Comparison of ENCODE assay signal across 9 cellular contexts in the genomic region with DNA sequence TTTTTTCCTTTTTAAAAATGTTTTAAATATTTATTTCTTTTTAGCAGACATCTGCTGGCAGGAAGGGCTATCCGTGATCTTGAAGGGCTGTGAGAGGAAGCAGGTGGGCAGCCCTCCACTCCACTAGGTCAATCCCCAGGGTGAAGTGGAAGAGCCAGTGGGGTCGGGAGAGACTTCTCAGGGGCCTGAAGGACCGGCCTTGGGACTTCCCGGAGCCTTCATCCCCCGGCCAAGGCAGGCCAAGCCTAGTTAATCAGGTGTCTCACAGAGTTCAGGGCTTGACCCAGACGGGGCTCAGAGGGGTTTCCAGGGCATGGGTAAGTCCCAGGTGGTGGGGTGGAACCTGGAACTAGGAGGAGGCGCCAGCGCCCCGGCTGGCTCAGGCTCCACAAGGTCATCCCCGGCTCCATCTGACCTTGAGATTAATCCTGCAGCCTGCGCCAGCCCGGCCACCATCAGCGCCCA. TPM values are rescaled to one million over a fixed set of nuclear protein-coding genes. Genes with fewer than 3 reads are reported as not detected.
A peak's percentile ranks its signal among the peaks of the same experiment; 100 is the strongest.
DNase-seq lines count a peak whose midpoint lies in the region; ATAC-seq and TF ChIP-seq lines count a peak whose summit lies in the region.
"Had no signal": no experiment of that assay in that cellular context is flagged by ENCODE, and none has a peak within 500 bp of the region (broad histone marks: within the 10 kb centered on the region; RNA-seq: fewer than 3 reads in every experiment).

No MANE protein-coding gene starts in this region.

- no peaks in the 10 kb centered on the region for H3K27me3 Mint-ChIP-seq in natural killer cell (ENCODE audit: low read depth in 2 of 2)

- peak overlapping the region; percentile 38 for H3K4me3 Mint-ChIP-seq in natural killer cell

- H3K36me3 ChIP-seq in adrenal gland (replicated peaks in 1 of 2), result peaks cover 0 to 26% of the 10 kb centered on the region in 2 donors

- peaks cover 15 to 22% of the 10 kb centered on the region in 2 donors for H3K4me1 ChIP-seq in adrenal gland (replicated peaks in 1 of 2)

- H3K27me3 ChIP-seq in adrenal gland, result no peaks in the 10 kb centered on the region

- H3K9me3 Mint-ChIP-seq in natural killer cell, result no peaks in the 10 kb centered on the region

- intact Hi-C loops in adrenal gland (cut with DNase I) (loop anchor here (2.0 to 10.0 kb wide), 4 partner anchors 80 to 315 kb away; no protein-coding TSS in a partner anchor), natural killer cell (cut with micrococcal nuclease) (loop anchor here (1.0 to 2.0 kb wide), 3 partner anchors 79 to 376 kb away; no protein-coding TSS in a partner anchor)

- peak overlapping the region in 1 of 4 donors; percentile 60 for H3K4me3 ChIP-seq in adrenal gland

- peak overlapping the region in 1 of 2 donors; percentile 71 for H3K27ac Mint-ChIP-seq in natural killer cell

- peak in 1 of 6 experiments; percentile 30 for TF ChIP-seq CTCF in adrenal gland (IDR thresholded peaks at IDR 0.05)
- peak; percentile 30 for TF ChIP-seq CTCF in natural killer cell (IDR thresholded peaks at IDR 0.05)

- peak overlapping the region in 3 of 5 donors; percentile 74 to 85 (median 82) for H3K27ac ChIP-seq in adrenal gland

- peak; percentile 13 for DNase-seq in stimulated activated CD4-positive, alpha-beta T cell treated with anti-CD3 and anti-CD28 coated beads, Interleukin-15, amount 100 ng/mL, for 24 hours
- no peak for DNase-seq in stimulated activated CD4-positive, alpha-beta T cell treated with anti-CD3 and anti-CD28 coated beads, Interleukin-1b, Interleukin-23, amount 100 ng/mL, for 48 hours
- DNase-seq in adrenal gland, result peak; percentile 56 to 75 (median 67)
- no peak for DNase-seq in natural killer cell
- no peak for DNase-seq in COR-L47 (lab: John Stamatoyannopoulos, UW)
- no peak for DNase-seq in AML-193 (lab: John Stamatoyannopoulos, UW)

- TF ChIP-seq POLR2A in adrenal gland (IDR thresholded peaks at IDR 0.05), result no peak

- WGBS in adrenal gland, 4 donors, result 27 to 32% (median 32%) methylated on average over 9 to 13 of the region's 13 CpGs

- H3K4me1 Mint-ChIP-seq in natural killer cell, result peaks cover 0 to 19% of the 10 kb centered on the region in 2 donors

- H3K9me3 ChIP-seq in adrenal gland (replicated peaks in 1 of 3), result no peaks in the 10 kb centered on the region

- ATAC-seq in natural killer cell, result no peak
- no peak for ATAC-seq in GM18909 (IDR thresholded peaks at IDR 0.05; ENCODE audit: poor library complexity, unreplicated experiment)
- ATAC-seq in GM19397 (IDR thresholded peaks at IDR 0.05; ENCODE audit: unreplicated experiment), result no peak

- no peaks in the 10 kb centered on the region for H3K36me3 Mint-ChIP-seq in natural killer cell

RNA-seq across cellular contexts. Expression of gene MDFI, which starts 44.3 kb away (rescaled TPM):
- total RNA-seq in adrenal gland (10 to 100 TPM in 4 of 8 donors, 1 to 10 TPM in 4; 5.1 to 26.6 (median 9.7) TPM), natural killer cell (not detected)
- polyA plus RNA-seq in adrenal gland, result 10 to 100 TPM in 2 of 3 donors, under 1 TPM in 1; 0.44 to 12.8 (median 12.6) TPM
- polyA plus RNA-seq: fibroblast of lung had no signal

RNA-seq across cellular contexts. Expression of gene TFEB, which starts 52.9 kb away (rescaled TPM):
- total RNA-seq in adrenal gland, result 10 to 100 TPM; 13.3 to 27.1 (median 20.2) TPM
- 10 to 100 TPM in 2 of 3 donors, 1 to 10 TPM in 1; 2.1 to 47.2 (median 18.4) TPM for polyA plus RNA-seq in adrenal gland
- 10 to 100 TPM; 56.0 to 66.7 (median 66.2) TPM for total RNA-seq in natural killer cell

Comparison
In these comparisons a context has a peak if more than half of its experiments do, and no peak if none do; other contexts are left out.
1. DNase-seq: peak in stimulated activated CD4-positive, alpha-beta T cell treated with anti-CD3 and anti-CD28 coated beads, Interleukin-15, amount 100 ng/mL, for 24 hours (single experiment) and adrenal gland (7 of 7); none in stimulated activated CD4-positive, alpha-beta T cell treated with anti-CD3 and anti-CD28 coated beads, Interleukin-1b, Interleukin-23, amount 100 ng/mL, for 48 hours (single experiment), natural killer cell (single experiment), COR-L47 (single experiment) and AML-193 (0 of 2).
2. RNA of gene MDFI, which starts 44.3 kb away (total RNA-seq): 5.1 to 26.6 TPM in adrenal gland; not detected in natural killer cell; every median in the first group is over 4 times any median in the second.